Comparison of ENCODE assay signal across 2 cellular contexts in genomic region chr2:83305758-83306378, GRCh38.
TF ChIP-seq lines count a peak whose summit lies in the region.

No MANE protein-coding gene starts in this region.

TF ChIP-seq in A549, 52 proteins besides CTCF, POLR2A, EP300 and RAD21 (continued from another document):
- no peak for TF ChIP-seq REST (IDR thresholded peaks at IDR 0.05)
- TF ChIP-seq SMC3 (IDR thresholded peaks at IDR 0.05), result no peak

TF ChIP-seq in H1, 55 proteins besides CTCF, POLR2A, EP300 and RAD21 (continued from another document):
- TF ChIP-seq ATF3 (IDR thresholded peaks at IDR 0.05; ENCODE audit: insufficient read depth, low read depth, low read length) (no peak), TBP (IDR thresholded peaks at IDR 0.05; ENCODE audit: low read depth, low read length) (no peak)
TF ChIP-seq in H1: peak in this region for 0.
